Comparison of ENCODE assay signal across 8 cellular contexts in genomic region chr19:17947815-17948473, GRCh38. TPM values are rescaled to one million over a fixed set of nuclear protein-coding genes. Genes with fewer than 3 reads are reported as not detected.
DNase-seq lines count a peak whose midpoint lies in the region; ATAC-seq and TF ChIP-seq lines count a peak whose summit lies in the region.

No MANE protein-coding gene starts in this region.

- no peaks in the 10 kb centered on the region; the same call in 1 of the 2 replicates for H3K27me3 ChIP-seq in GM06990 (replicated peaks; ENCODE audit: control insufficient read depth, insufficient read depth, low read length)
- no peaks in the 10 kb centered on the region for H3K27me3 ChIP-seq in parathyroid adenoma (ENCODE audit: control insufficient read depth, insufficient read depth, low read length)
- H3K27me3 ChIP-seq in thyroid gland, result peaks cover 24% of the 10 kb centered on the region

- H3K79me2 ChIP-seq in parathyroid adenoma, result no peaks in the 10 kb centered on the region

- H3K9ac ChIP-seq in parathyroid adenoma, result no peak overlapping the region

- no peaks in the 10 kb centered on the region for H3K9me3 Mint-ChIP-seq in activated naive CD4-positive, alpha-beta T cell treated with anti-CD3 and anti-CD28 coated beads, Interleukin-2, amount 50 U/mL, for 24 hours

- no peaks in the 10 kb centered on the region for H3K9me3 ChIP-seq in parathyroid adenoma (ENCODE audit: control insufficient read depth, low read length)
- H3K9me3 ChIP-seq in thyroid gland, result no peaks in the 10 kb centered on the region

- H3K27me3 Mint-ChIP-seq in activated naive CD4-positive, alpha-beta T cell treated with anti-CD3 and anti-CD28 coated beads, Interleukin-2, amount 50 U/mL, for 24 hours, result peaks cover 26% of the 10 kb centered on the region

- H3K36me3 Mint-ChIP-seq in activated naive CD4-positive, alpha-beta T cell treated with anti-CD3 and anti-CD28 coated beads, Interleukin-2, amount 50 U/mL, for 24 hours, result no peaks in the 10 kb centered on the region

- peaks cover 14% of the 10 kb centered on the region for H3K4me1 ChIP-seq in parathyroid adenoma
- H3K4me1 ChIP-seq in thyroid gland, result peaks cover 30 to 45% of the 10 kb centered on the region in 2 donors

- intact Hi-C loops in head of caudate nucleus (cut with DNase I), result loop anchor here (2.0 kb wide), 1 partner anchor 49 kb away; no protein-coding TSS in a partner anchor
- intact Hi-C loops in thyroid gland (cut with DNase I), result no loop called here

- peak; percentile 95 for DNase-seq in GM06990 (ENCODE audit: extremely low read depth, insufficient read length)
- DNase-seq in NCI-H128 (lab: John Stamatoyannopoulos, UW; ENCODE audit: unreplicated experiment), result peak; percentile 99
- peak; percentile 84 for DNase-seq in SKM-1 (lab: John Stamatoyannopoulos, UW; ENCODE audit: unreplicated experiment)
- peak; percentile 56 to 96 (median 91) for DNase-seq in head of caudate nucleus
- peak; percentile 90 to 91 for DNase-seq in thyroid gland

- ATAC-seq in HG02642 (IDR thresholded peaks at IDR 0.05; ENCODE audit: poor library complexity, unreplicated experiment), result peak; percentile 71

- no peak overlapping the region for H3K27ac ChIP-seq in parathyroid adenoma
- H3K27ac ChIP-seq in thyroid gland, result peak overlapping the region in 2 of 3 donors; percentile 9 to 29

- H2AFZ ChIP-seq in parathyroid adenoma, result no peak overlapping the region

- 20% methylated on average over 1 of the region's 89 CpGs; no CpG with 5 or more reads in 1 of the 2 donors for WGBS in thyroid gland, 2 donors

- H3K27ac Mint-ChIP-seq in activated naive CD4-positive, alpha-beta T cell treated with anti-CD3 and anti-CD28 coated beads, Interleukin-2, amount 50 U/mL, for 24 hours, result no peak overlapping the region

- TF ChIP-seq CTCF in GM06990 (IDR thresholded peaks at IDR 0.05; ENCODE audit: insufficient read depth, low read length, poor library complexity, severe bottlenecking) (no peak), parathyroid adenoma (IDR thresholded peaks at IDR 0.05) (no peak), thyroid gland (IDR thresholded peaks at IDR 0.05) (no peak)

- peaks cover 53% of the 10 kb centered on the region for H3K4me1 Mint-ChIP-seq in activated naive CD4-positive, alpha-beta T cell treated with anti-CD3 and anti-CD28 coated beads, Interleukin-2, amount 50 U/mL, for 24 hours

- peak overlapping the region; percentile 61 for H3K4me2 ChIP-seq in parathyroid adenoma (ENCODE audit: low read length)

- no peak for TF ChIP-seq POLR2A in thyroid gland (IDR thresholded peaks at IDR 0.05)

- H3K36me3 ChIP-seq in GM06990 (ENCODE audit: control insufficient read depth, insufficient read depth, low read length), result peaks cover 5% of the 10 kb centered on the region
- no peaks in the 10 kb centered on the region for H3K36me3 ChIP-seq in parathyroid adenoma (ENCODE audit: control insufficient read depth, insufficient read depth, low read length)
- H3K36me3 ChIP-seq in thyroid gland, result peaks cover 0 to 4% of the 10 kb centered on the region in 2 donors

- H3K4me3 ChIP-seq in GM06990 (replicated peaks; ENCODE audit: low read depth, low read length) (peak overlapping the region; percentile 61), parathyroid adenoma (ENCODE audit: low read depth, low read length) (peak overlapping the region; percentile 39), thyroid gland (replicated peaks in 1 of 3) (peak overlapping the region in 1 of 3 donors; percentile 78)

- H3K4me3 Mint-ChIP-seq in activated naive CD4-positive, alpha-beta T cell treated with anti-CD3 and anti-CD28 coated beads, Interleukin-2, amount 50 U/mL, for 24 hours, result peak overlapping the region; percentile 87

RNA-seq across cellular contexts. Expression of gene CCDC124, which starts 15.1 kb away (rescaled TPM):
- 10 to 100 TPM; 35.7 to 65.6 (median 51.9) TPM for total RNA-seq in thyroid gland

RNA-seq across cellular contexts. Expression of gene KCNN1, which starts 19.0 kb away (rescaled TPM):
- under 1 TPM in 1 of 4 donors, not detected in 3; 0.22 TPM for total RNA-seq in thyroid gland
